In genomic region chr1:224727851-224728250, GRCh38 we compare ENCODE assay signal across 21 cellular contexts.
DNase-seq lines count a peak whose midpoint lies in the region; ATAC-seq and TF ChIP-seq lines count a peak whose summit lies in the region.
"Had no signal": no experiment of that assay in that cellular context is flagged by ENCODE, and none has a peak within 500 bp of the region (broad histone marks: within the 10 kb centered on the region; RNA-seq: fewer than 3 reads in every experiment).

No MANE protein-coding gene starts in this region.

- H3K27me3 Mint-ChIP-seq in stimulated activated naive B cell treated with anti-CD40 and anti-IgM and Interleukin-4, amounts not matched to agents 10 μg/mL and 1 μg/mL and 100 μg/mL, for 72 hours, result peaks cover 0 to 3% of the 10 kb centered on the region in 2 donors

- ATAC-seq in DND-41 (ENCODE audit: insufficient read depth, low read depth), result no peak
- no peak for ATAC-seq in stimulated activated naive B cell treated with anti-CD40 and anti-IgM and Interleukin-4, amounts not matched to agents 10 μg/mL and 1 μg/mL and 100 μg/mL, for 72 hours (replicated peaks)
- ATAC-seq in Right ventricle myocardium inferior, result no peak
- ATAC-seq: activated T-cell treated with anti-CD3 and anti-CD28 coated beads, Interleukin-2, amount 50 U/mL, for 4 hours had no signal

- no peak overlapping the region for H3K4me2 ChIP-seq in DND-41 (ENCODE audit: insufficient read depth, low read length)
- no peak overlapping the region for H3K4me2 ChIP-seq in PC-9
- H3K4me2 ChIP-seq in fibroblast of lung (ENCODE audit: extremely low read depth, insufficient read depth, low read length), result no peak overlapping the region

- H2AFZ ChIP-seq in DND-41 (ENCODE audit: low read depth, low read length) (no peak overlapping the region), PC-9 (no peak overlapping the region), fibroblast of lung (ENCODE audit: low read length) (no peak overlapping the region)

- intact Hi-C loops in PC-9 (cut with micrococcal nuclease; ENCODE audit: unreplicated experiment) (no loop called here), Right ventricle myocardium inferior (cut with DNase I) (no loop called here)

- no peak overlapping the region for H3K27ac Mint-ChIP-seq in stimulated activated naive B cell treated with anti-CD40 and anti-IgM and Interleukin-4, amounts not matched to agents 10 μg/mL and 1 μg/mL and 100 μg/mL, for 72 hours
- H3K27ac Mint-ChIP-seq: activated naive CD4-positive, alpha-beta T cell treated with anti-CD3 and anti-CD28 coated beads for 36 hours; CD4-positive, alpha-beta T cell; immature natural killer cell had no signal

- H3K9ac ChIP-seq in DND-41 (ENCODE audit: low read depth, low read length) (no peak overlapping the region), fibroblast of lung (ENCODE audit: insufficient read depth, low read length) (no peak overlapping the region)

- H3K36me3 ChIP-seq in DND-41 (ENCODE audit: insufficient read depth, low read length), result no peaks in the 10 kb centered on the region
- no peaks in the 10 kb centered on the region for H3K36me3 ChIP-seq in PC-9 (ENCODE audit: low read depth)
- H3K36me3 ChIP-seq in fibroblast of lung (ENCODE audit: control insufficient read depth, insufficient read depth, low read length), result no peaks in the 10 kb centered on the region
- H3K36me3 ChIP-seq: ascending aorta, neutrophil had no signal

- H3K27me3 ChIP-seq in DND-41 (ENCODE audit: insufficient read depth, low read length, poor library complexity) (no peaks in the 10 kb centered on the region), PC-9 (ENCODE audit: insufficient read depth, low read depth) (no peaks in the 10 kb centered on the region), fibroblast of lung (ENCODE audit: control insufficient read depth, insufficient read depth, low read length) (no peaks in the 10 kb centered on the region)
- H3K27me3 ChIP-seq: ascending aorta, neutrophil, testis had no signal

- peaks cover 18% of the 10 kb centered on the region for H3F3A ChIP-seq in PC-9 (ENCODE audit: insufficient read depth, low read depth)

- H4K20me1 ChIP-seq in DND-41 (ENCODE audit: insufficient read depth, low read length) (no peaks in the 10 kb centered on the region), PC-9 (ENCODE audit: insufficient read depth) (no peaks in the 10 kb centered on the region), fibroblast of lung (ENCODE audit: control insufficient read depth, extremely low read depth, insufficient read depth, low read length) (no peaks in the 10 kb centered on the region)

- peak overlapping the region; percentile 79; the same call in 1 of the 2 replicates for H3K27ac ChIP-seq in DND-41 (ENCODE audit: low read length)
- peak overlapping the region; percentile 43; the same call in 1 of the 2 replicates for H3K27ac ChIP-seq in PC-9
- H3K27ac ChIP-seq in fibroblast of lung (ENCODE audit: insufficient read depth, low read length), result peak overlapping the region; percentile 58
- H3K27ac ChIP-seq: ascending aorta, neutrophil, testis had no signal

- BruUV-seq in PC-9 (replicated peaks; lab: Mats Ljungman, UMichigan), result no TSS peak

- TF ChIP-seq CTCF in DND-41 (IDR thresholded peaks at IDR 0.05; ENCODE audit: borderline replicate concordance, extremely low read depth, low read length, poor library complexity, severe bottlenecking) (no peak), PC-9 (conservative IDR thresholded peaks at IDR 0.05) (no peak), fibroblast of lung (conservative IDR thresholded peaks at IDR 0.05 in 1 of 2, IDR thresholded peaks at IDR 0.05 in 1 of 2; ENCODE audit: low read depth in 1 of 2, low read length in 2 of 2) (no peak)

- H3K36me3 Mint-ChIP-seq in stimulated activated naive B cell treated with anti-CD40 and anti-IgM and Interleukin-4, amounts not matched to agents 10 μg/mL and 1 μg/mL and 100 μg/mL, for 72 hours, result no peaks in the 10 kb centered on the region
- H3K36me3 Mint-ChIP-seq: immature natural killer cell had no signal

- H3K4me3 ChIP-seq in DND-41 (ENCODE audit: low read depth in 1 of 2, low read length in 2 of 2) (no peak overlapping the region), PC-9 (no peak overlapping the region), fibroblast of lung (replicated peaks in 1 of 4; ENCODE audit: control extremely low read depth in 1 of 4, insufficient read depth in 1 of 4, low read depth in 3 of 4, low read length in 4 of 4) (no peak overlapping the region), skeletal muscle cell (ENCODE audit: low read depth, low read length) (no peak overlapping the region)
- H3K4me3 ChIP-seq: ascending aorta, testis had no signal

- H3K9me3 ChIP-seq in DND-41 (ENCODE audit: insufficient read depth, low read length, severe bottlenecking) (no peaks in the 10 kb centered on the region), PC-9 (ENCODE audit: insufficient read depth, low read depth) (no peaks in the 10 kb centered on the region), fibroblast of lung (ENCODE audit: control insufficient read depth, insufficient read depth, low read depth, low read length) (no peaks in the 10 kb centered on the region)
- H3K9me3 ChIP-seq: ascending aorta, neutrophil, testis had no signal

- H3K9me2 ChIP-seq in PC-9 (ENCODE audit: insufficient read depth), result no peaks in the 10 kb centered on the region

- H3K4me1 ChIP-seq in DND-41 (ENCODE audit: insufficient read depth, low read length) (peaks cover 25% of the 10 kb centered on the region), PC-9 (replicated peaks; ENCODE audit: insufficient read depth) (peaks cover 50% of the 10 kb centered on the region), fibroblast of lung (ENCODE audit: control insufficient read depth, extremely low read depth, insufficient read depth, low read length) (peaks cover 12% of the 10 kb centered on the region)
- H3K4me1 ChIP-seq: ascending aorta, testis had no signal

- no peak overlapping the region for H3K4me3 Mint-ChIP-seq in stimulated activated naive B cell treated with anti-CD40 and anti-IgM and Interleukin-4, amounts not matched to agents 10 μg/mL and 1 μg/mL and 100 μg/mL, for 72 hours
- H3K4me3 Mint-ChIP-seq: activated naive CD4-positive, alpha-beta T cell treated with anti-CD3 and anti-CD28 coated beads for 36 hours; activated T-cell treated with anti-CD3 and anti-CD28 coated beads, Interleukin-2, amount 50 U/mL, for 4 hours; CD4-positive, alpha-beta T cell; immature natural killer cell had no signal

- H3K79me2 ChIP-seq in DND-41 (ENCODE audit: insufficient read depth, low read length) (no peaks in the 10 kb centered on the region), PC-9 (ENCODE audit: low read depth) (no peaks in the 10 kb centered on the region), fibroblast of lung (ENCODE audit: control insufficient read depth, insufficient read depth, low read length) (no peaks in the 10 kb centered on the region)

- H3K4me1 Mint-ChIP-seq in stimulated activated naive B cell treated with anti-CD40 and anti-IgM and Interleukin-4, amounts not matched to agents 10 μg/mL and 1 μg/mL and 100 μg/mL, for 72 hours, result peaks cover 0 to 5% of the 10 kb centered on the region in 2 donors
- H3K4me1 Mint-ChIP-seq: immature natural killer cell had no signal

- CTCF ChIA-PET in PC-9 (lab: Charles Lee), result interaction anchor here (0.5 kb wide), 1 partner anchor 921 kb away, joined by 3 read pairs; no protein-coding TSS in a partner anchor

- DNase-seq in DND-41 (no peak), PC-9 (no peak), fibroblast of lung (ENCODE audit: low read depth in 2 of 2) (peak in 1 of 2 donors; percentile 80), skeletal muscle cell (ENCODE audit: low read depth) (peak; percentile 62), Right ventricle myocardium inferior (ENCODE audit: missing footprints) (no peak), NOMO-1 (lab: John Stamatoyannopoulos, UW; ENCODE audit: unreplicated experiment in 2 of 2) (no peak)
- DNase-seq in stimulated activated naive B cell treated with anti-CD40 and anti-IgM and Interleukin-4, amounts not matched to agents 10 μg/mL and 1 μg/mL and 100 μg/mL, for 72 hours, result no peak
- DNase-seq in activated CD8-positive, alpha-beta memory T cell treated with anti-CD3 and anti-CD28 coated beads, Interleukin-2, amount 50 U/mL, for 48 hours, result no peak
- DNase-seq: activated CD4-positive, CD25-positive, alpha-beta regulatory T cell treated with anti-CD3 and anti-CD28 coated beads, Interleukin-2, amount 50 U/mL, for 72 hours; activated naive CD4-positive, alpha-beta T cell treated with anti-CD3 and anti-CD28 coated beads for 36 hours; activated T-cell treated with anti-CD3 and anti-CD28 coated beads, Interleukin-2, amount 50 U/mL, for 4 hours; CD4-positive, alpha-beta T cell; H7; immature natural killer cell; NCI-H1417 treated with DMSO at 0.1 percent for 48 hours; NCI-H524 treated with DMSO at 0.1 percent for 48 hours; retina; stimulated activated CD4-positive, alpha-beta T cell treated with anti-CD3 and anti-CD28 coated beads, Interleukin-15, amount 100 ng/mL, for 24 hours; testis had no signal

- POLR2A ChIA-PET in PC-9 (lab: Charles Lee; ENCODE audit: unreplicated experiment), result interaction anchor here (0.6 kb wide), 1 partner anchor 1497 kb away, joined by 3 read pairs; no protein-coding TSS in a partner anchor

- no peaks in the 10 kb centered on the region for H3K9me3 Mint-ChIP-seq in stimulated activated naive B cell treated with anti-CD40 and anti-IgM and Interleukin-4, amounts not matched to agents 10 μg/mL and 1 μg/mL and 100 μg/mL, for 72 hours
- H3K9me3 Mint-ChIP-seq: activated naive CD4-positive, alpha-beta T cell treated with anti-CD3 and anti-CD28 coated beads for 36 hours; activated T-cell treated with anti-CD3 and anti-CD28 coated beads, Interleukin-2, amount 50 U/mL, for 4 hours; CD4-positive, alpha-beta T cell; immature natural killer cell had no signal
